15 cellular contexts compared by ENCODE assay signal in the genomic region with DNA sequence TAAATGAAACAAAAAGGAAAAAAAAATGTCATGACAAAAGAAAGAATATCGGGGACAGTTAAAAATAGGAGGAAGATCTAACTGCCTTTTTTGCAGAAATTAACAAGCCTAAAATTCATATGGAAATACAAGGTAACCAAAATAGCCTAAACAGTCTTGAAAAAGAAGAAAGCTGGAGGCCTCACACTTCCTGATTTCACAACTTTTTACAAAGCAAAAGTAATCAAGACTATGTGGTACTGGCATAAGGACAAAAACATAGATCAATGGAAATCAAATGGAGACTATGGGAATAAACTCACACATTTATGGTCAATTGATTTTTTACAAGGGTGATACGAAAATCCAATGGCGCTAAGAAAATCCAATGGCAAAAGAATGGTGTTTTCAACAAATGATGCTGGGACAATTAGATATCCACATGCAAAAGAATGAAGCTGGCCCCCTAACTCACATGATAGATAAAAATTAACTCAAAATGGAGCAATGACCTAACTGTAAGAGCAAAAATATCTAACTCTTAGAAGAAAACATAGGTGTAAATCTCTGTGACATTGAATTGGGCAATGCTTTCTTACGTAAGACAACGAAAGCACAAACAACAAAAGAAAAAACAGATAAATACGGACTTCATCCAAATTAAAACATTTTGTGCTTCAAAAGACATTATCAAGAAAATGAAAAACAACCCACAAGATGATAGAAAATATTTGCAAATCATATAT. TPM values are rescaled to one million over a fixed set of nuclear protein-coding genes. Genes with fewer than 3 reads are reported as not detected.
DNase-seq lines count a peak whose midpoint lies in the region; ATAC-seq, FAIRE-seq and TF ChIP-seq lines count a peak whose summit lies in the region.
"Had no signal": no experiment of that assay in that cellular context is flagged by ENCODE, and none has a peak within 500 bp of the region (broad histone marks: within the 10 kb centered on the region; RNA-seq: fewer than 3 reads in every experiment).

No MANE protein-coding gene starts in this region.

- peaks cover 50% of the 10 kb centered on the region for H3K4me1 Mint-ChIP-seq in T-helper 2 cell treated with Interferon-gamma antibody and Interleukin-4, amounts not matched to agents 5 μg/mL and 100 μg/mL, for 36 hours (ENCODE audit: low read depth)
- H3K4me1 Mint-ChIP-seq in activated T-helper 17 cell treated with anti-CD3 and anti-CD28 coated beads, Interleukin-2, amount 50 U/mL, for 72 hours = peaks cover 61% of the 10 kb centered on the region
- H3K4me1 Mint-ChIP-seq in natural killer cell = peaks cover 63 to 70% of the 10 kb centered on the region in 2 donors

- H3K27ac Mint-ChIP-seq in T-helper 2 cell treated with Interferon-gamma antibody and Interleukin-4, amounts not matched to agents 5 μg/mL and 100 μg/mL, for 36 hours = peak overlapping the region; percentile 35
- H3K27ac Mint-ChIP-seq in activated T-helper 17 cell treated with anti-CD3 and anti-CD28 coated beads, Interleukin-2, amount 50 U/mL, for 72 hours = peak overlapping the region; percentile 87
- H3K27ac Mint-ChIP-seq in natural killer cell = peak overlapping the region; percentile 14 to 58
- H3K27ac Mint-ChIP-seq: type B pancreatic cell had no signal

- FAIRE-seq in frontal cortex (lab: Jason Lieb, UNC) = no peak

- peaks cover 7% of the 10 kb centered on the region for H3K36me3 Mint-ChIP-seq in T-helper 2 cell treated with Interferon-gamma antibody and Interleukin-4, amounts not matched to agents 5 μg/mL and 100 μg/mL, for 36 hours (ENCODE audit: low read depth)
- no peaks in the 10 kb centered on the region for H3K36me3 Mint-ChIP-seq in activated T-helper 17 cell treated with anti-CD3 and anti-CD28 coated beads, Interleukin-2, amount 50 U/mL, for 72 hours (ENCODE audit: low read depth)
- no peaks in the 10 kb centered on the region for H3K36me3 Mint-ChIP-seq in natural killer cell
- H3K36me3 Mint-ChIP-seq: type B pancreatic cell had no signal

- intact Hi-C loops in natural killer cell (cut with micrococcal nuclease) = no loop called here

- no peak for TF ChIP-seq CTCF in HL-60 (IDR thresholded peaks at IDR 0.05; ENCODE audit: insufficient read depth, low read length)
- no peak for TF ChIP-seq CTCF in natural killer cell (IDR thresholded peaks at IDR 0.05)

- no peak overlapping the region for H3K4me3 ChIP-seq in HL-60 (replicated peaks; ENCODE audit: insufficient read depth, low read length)
- H3K4me3 ChIP-seq: sigmoid colon had no signal

- ATAC-seq in activated T-helper 17 cell treated with anti-CD3 and anti-CD28 coated beads, Interleukin-2, amount 50 U/mL, for 72 hours (replicated peaks) = no peak
- ATAC-seq in natural killer cell = no peak
- ATAC-seq in GM18498 (IDR thresholded peaks at IDR 0.05; ENCODE audit: unreplicated experiment) = no peak

- DNase-seq in T-helper 2 cell treated with Interferon-gamma antibody and Interleukin-4, amounts not matched to agents 5 μg/mL and 100 μg/mL, for 36 hours (ENCODE audit: low spot score) = no peak
- no peak for DNase-seq in T-helper 2 cell
- no peak for DNase-seq in HL-60 (ENCODE audit: low read depth in 1 of 2, low spot score in 1 of 2)
- no peak for DNase-seq in natural killer cell
- no peak for DNase-seq in frontal cortex (ENCODE audit: low spot score in 2 of 2)
- no peak for DNase-seq in epidermal melanocyte (ENCODE audit: insufficient read length, low spot score)
- DNase-seq: activated CD4-positive, CD25-positive, alpha-beta regulatory T cell treated with anti-CD3 and anti-CD28 coated beads, Interleukin-2, amount 50 U/mL, for 72 hours; activated gamma-delta T cell; EL; NCI-H2171 treated with DMSO at 0.1 percent for 48 hours; sigmoid colon had no signal

- H3K4me3 Mint-ChIP-seq in T-helper 2 cell treated with Interferon-gamma antibody and Interleukin-4, amounts not matched to agents 5 μg/mL and 100 μg/mL, for 36 hours = peak overlapping the region; percentile 17
- H3K4me3 Mint-ChIP-seq in activated T-helper 17 cell treated with anti-CD3 and anti-CD28 coated beads, Interleukin-2, amount 50 U/mL, for 72 hours = peak overlapping the region; percentile 77
- no peak overlapping the region for H3K4me3 Mint-ChIP-seq in natural killer cell
- H3K4me3 Mint-ChIP-seq: type B pancreatic cell had no signal

- H3K9me3 Mint-ChIP-seq in T-helper 2 cell treated with Interferon-gamma antibody and Interleukin-4, amounts not matched to agents 5 μg/mL and 100 μg/mL, for 36 hours = no peaks in the 10 kb centered on the region
- H3K9me3 Mint-ChIP-seq in activated T-helper 17 cell treated with anti-CD3 and anti-CD28 coated beads, Interleukin-2, amount 50 U/mL, for 72 hours = peaks cover 3% of the 10 kb centered on the region
- no peaks in the 10 kb centered on the region for H3K9me3 Mint-ChIP-seq in natural killer cell

- H3K27me3 ChIP-seq in HL-60 (ENCODE audit: insufficient read depth, poor library complexity, severe bottlenecking) = no peaks in the 10 kb centered on the region
- H3K27me3 ChIP-seq: sigmoid colon had no signal

- no peaks in the 10 kb centered on the region for H3K27me3 Mint-ChIP-seq in T-helper 2 cell treated with Interferon-gamma antibody and Interleukin-4, amounts not matched to agents 5 μg/mL and 100 μg/mL, for 36 hours (ENCODE audit: low read depth)
- no peaks in the 10 kb centered on the region for H3K27me3 Mint-ChIP-seq in activated T-helper 17 cell treated with anti-CD3 and anti-CD28 coated beads, Interleukin-2, amount 50 U/mL, for 72 hours
- H3K27me3 Mint-ChIP-seq in natural killer cell (ENCODE audit: low read depth in 2 of 2) = no peaks in the 10 kb centered on the region
- H3K27me3 Mint-ChIP-seq: type B pancreatic cell had no signal

- peak overlapping the region; percentile 58 for H3K27ac ChIP-seq in HL-60 (replicated peaks)
- H3K27ac ChIP-seq: RWPE1, sigmoid colon had no signal

RNA-seq across cellular contexts. Expression of a gene that starts 24.5 kb away (rescaled TPM):
- total RNA-seq in activated T-helper 17 cell treated with anti-CD3 and anti-CD28 coated beads, Interleukin-2, amount 50 U/mL, for 72 hours = 10 to 100 TPM; 13.8 to 20.1 TPM
- total RNA-seq in natural killer cell (10 to 100 TPM; 19.7 to 36.7 (median 35.4) TPM), frontal cortex (18.3 TPM)

RNA-seq across cellular contexts. Expression of a gene that starts 54.6 kb away (rescaled TPM):
- total RNA-seq in activated T-helper 17 cell treated with anti-CD3 and anti-CD28 coated beads, Interleukin-2, amount 50 U/mL, for 72 hours = 1 to 10 TPM; 3.4 to 5.7 TPM
- 1 to 10 TPM; 2.4 to 3.6 (median 2.5) TPM for total RNA-seq in natural killer cell
- 6.1 TPM for total RNA-seq in frontal cortex

Comparison
In these comparisons a context has a peak if more than half of its experiments do, and no peak if none do; other contexts are left out.
1. H3K27ac Mint-ChIP-seq: peak in every context shown above with its lines; median percentile 87 in activated T-helper 17 cell treated with anti-CD3 and anti-CD28 coated beads, Interleukin-2, amount 50 U/mL, for 72 hours; 36 in natural killer cell; 35 in T-helper 2 cell treated with Interferon-gamma antibody and Interleukin-4, amounts not matched to agents 5 μg/mL and 100 μg/mL, for 36 hours.